8 cellular contexts compared by ENCODE assay signal in genomic region chr1:152461544-152461943, GRCh38. TPM values are rescaled to one million over a fixed set of nuclear protein-coding genes. Genes with fewer than 3 reads are reported as not detected.
DNase-seq lines count a peak whose midpoint lies in the region; ATAC-seq, FAIRE-seq and TF ChIP-seq lines count a peak whose summit lies in the region.

No MANE protein-coding gene starts in this region.

- peaks cover 0 to 8% of the 10 kb centered on the region in 2 donors for H3K4me1 ChIP-seq in left lung

- H3K36me3 ChIP-seq in left lung, result no peaks in the 10 kb centered on the region

- H3K4me3 ChIP-seq in cardiac fibroblast (replicated peaks in 1 of 2; ENCODE audit: low read depth in 2 of 2, low read length in 2 of 2), result no peak overlapping the region
- no peak overlapping the region for H3K4me3 ChIP-seq in left lung

- ATAC-seq in left lung (peak; percentile 72), HG03196 (IDR thresholded peaks at IDR 0.05; ENCODE audit: unreplicated experiment) (no peak), HG03108 (IDR thresholded peaks at IDR 0.05; ENCODE audit: unreplicated experiment) (no peak)

- H3K27me3 ChIP-seq in left lung, result peaks cover 0 to 9% of the 10 kb centered on the region in 2 donors

- intact Hi-C loops in left lung (cut with DNase I), result no loop called here

- peak; percentile 91 for FAIRE-seq in TTC549 (lab: Jason Lieb, UNC)

- DNase-seq in GM04503 (ENCODE audit: low read depth) (peak; percentile 20), NCI-H128 (lab: John Stamatoyannopoulos, UW; ENCODE audit: unreplicated experiment) (peak; percentile 6), cardiac fibroblast (ENCODE audit: low read depth in 2 of 2) (peak; percentile 79 to 81), left lung (no peak)
- DNase-seq in stimulated activated CD8-positive, alpha-beta memory T cell treated with anti-CD3 and anti-CD28 coated beads, Interleukin-2, amount 100 ng/mL, for 48 hours (ENCODE audit: low read depth in 2 of 2), result peak; percentile 11 to 29

- no peak overlapping the region for H3K27ac ChIP-seq in left lung

- H3K9me3 ChIP-seq in left lung, result peaks cover 0 to 5% of the 10 kb centered on the region in 2 donors

- TF ChIP-seq CTCF in cardiac fibroblast (IDR thresholded peaks at IDR 0.05; ENCODE audit: low read depth, low read length) (peak; percentile 60), left lung (IDR thresholded peaks at IDR 0.05) (peak; percentile 37 to 67)

RNA-seq across cellular contexts. Expression of gene CRNN, which starts 47.5 kb away (rescaled TPM):
- total RNA-seq in left lung, result not detected

RNA-seq across cellular contexts. Expression of gene LCE5A, which starts 49.1 kb away (rescaled TPM):
- not detected for total RNA-seq in left lung

RNA-seq across cellular contexts. Expression of gene CRCT1, which starts 52.7 kb away (rescaled TPM):
- not detected for total RNA-seq in left lung

Comparison
In these comparisons a context has a peak if more than half of its experiments do, and no peak if none do; other contexts are left out.
1. DNase-seq: peak in GM04503 (single experiment), NCI-H128 (single experiment), cardiac fibroblast (2 of 2) and stimulated activated CD8-positive, alpha-beta memory T cell treated with anti-CD3 and anti-CD28 coated beads, Interleukin-2, amount 100 ng/mL, for 48 hours (2 of 2); none in left lung (0 of 2).